In genomic region chr6:113172531-113172966, GRCh38 we compare ENCODE assay signal across 11 cellular contexts.
A peak's percentile ranks its signal among the peaks of the same experiment; 100 is the strongest.
DNase-seq lines count a peak whose midpoint lies in the region; ATAC-seq, FAIRE-seq and TF ChIP-seq lines count a peak whose summit lies in the region.
"Had no signal": no experiment of that assay in that cellular context is flagged by ENCODE, and none has a peak within 500 bp of the region (broad histone marks: within the 10 kb centered on the region; RNA-seq: fewer than 3 reads in every experiment).

No MANE protein-coding gene starts in this region.

- H3K4me1 ChIP-seq in astrocyte (ENCODE audit: insufficient read depth, low read length) (peaks cover 2% of the 10 kb centered on the region), right lobe of liver (peaks cover 0 to 4% (median 1%) of the 10 kb centered on the region in 4 donors), aorta (ENCODE audit: control insufficient read depth in 1 of 2, insufficient read depth in 2 of 2, low read length in 2 of 2) (no peaks in the 10 kb centered on the region)

- H2AFZ ChIP-seq in astrocyte (ENCODE audit: low read depth, low read length) = no peak overlapping the region

- H3K27me3 Mint-ChIP-seq in astrocyte (ENCODE audit: low read depth, unreplicated experiment) = no peaks in the 10 kb centered on the region
- H3K27me3 Mint-ChIP-seq in stimulated activated memory B cell treated with anti-CD40 and anti-IgM and Interleukin-4, amounts not matched to agents 10 μg/mL and 1 μg/mL and 100 μg/mL, for 72 hours = no peaks in the 10 kb centered on the region
- H3K27me3 Mint-ChIP-seq: activated naive CD8-positive, alpha-beta T cell treated with anti-CD3 and anti-CD28 coated beads, Interleukin-2, amount 50 U/mL, for 24 hours had no signal

- ATAC-seq in right lobe of liver (peak; percentile 65 to 86 (median 80)), aorta (ENCODE audit: low FRiP score) (peak; percentile 11), HG03457 (IDR thresholded peaks at IDR 0.05; ENCODE audit: unreplicated experiment) (no peak)
- ATAC-seq in stimulated activated memory B cell treated with anti-CD40 and anti-IgM and Interleukin-4, amounts not matched to agents 10 μg/mL and 1 μg/mL and 100 μg/mL, for 72 hours = no peak
- ATAC-seq: activated naive CD8-positive, alpha-beta T cell treated with anti-CD3 and anti-CD28 coated beads, Interleukin-2, amount 50 U/mL, for 24 hours had no signal

- H4K20me1 ChIP-seq in astrocyte (ENCODE audit: insufficient read depth, low read length) = no peaks in the 10 kb centered on the region

- peak; percentile 19 for DNase-seq in NCI-H82 (lab: John Stamatoyannopoulos, UW)
- DNase-seq in NCI-H82 treated with DMSO at 0.1 percent for 48 hours (lab: John Stamatoyannopoulos, UW; ENCODE audit: unreplicated experiment) = no peak
- DNase-seq in astrocyte (ENCODE audit: low read depth) = peak; percentile 37
- peak in 2 of 3 donors; percentile 26 to 52 for DNase-seq in right lobe of liver
- no peak for DNase-seq in aorta
- DNase-seq in GM19238 (ENCODE audit: insufficient read length, low spot score) = no peak
- DNase-seq: activated naive CD8-positive, alpha-beta T cell treated with anti-CD3 and anti-CD28 coated beads, Interleukin-2, amount 50 U/mL, for 24 hours; stomach had no signal

- no peaks in the 10 kb centered on the region for H3K36me3 Mint-ChIP-seq in astrocyte (ENCODE audit: low read depth, unreplicated experiment)
- no peaks in the 10 kb centered on the region for H3K36me3 Mint-ChIP-seq in stimulated activated memory B cell treated with anti-CD40 and anti-IgM and Interleukin-4, amounts not matched to agents 10 μg/mL and 1 μg/mL and 100 μg/mL, for 72 hours

- H3K9ac ChIP-seq in astrocyte (ENCODE audit: low read length) = no peak overlapping the region

- H3K79me2 ChIP-seq in astrocyte (ENCODE audit: insufficient read depth, low read length) = no peaks in the 10 kb centered on the region

- FAIRE-seq in astrocyte (lab: Jason Lieb, UNC) = no peak

- peaks cover 5% of the 10 kb centered on the region for H3K9me3 Mint-ChIP-seq in astrocyte (ENCODE audit: unreplicated experiment)
- peaks cover 4% of the 10 kb centered on the region for H3K9me3 Mint-ChIP-seq in stimulated activated memory B cell treated with anti-CD40 and anti-IgM and Interleukin-4, amounts not matched to agents 10 μg/mL and 1 μg/mL and 100 μg/mL, for 72 hours

- no peak overlapping the region for H3K4me3 Mint-ChIP-seq in astrocyte (ENCODE audit: unreplicated experiment)
- no peak overlapping the region for H3K4me3 Mint-ChIP-seq in stimulated activated memory B cell treated with anti-CD40 and anti-IgM and Interleukin-4, amounts not matched to agents 10 μg/mL and 1 μg/mL and 100 μg/mL, for 72 hours
- H3K4me3 Mint-ChIP-seq: activated naive CD8-positive, alpha-beta T cell treated with anti-CD3 and anti-CD28 coated beads, Interleukin-2, amount 50 U/mL, for 24 hours had no signal

- H3K4me3 ChIP-seq in astrocyte (ENCODE audit: insufficient read depth, low read depth, low read length) (no peak overlapping the region), right lobe of liver (no peak overlapping the region), aorta (ENCODE audit: low read length in 2 of 2) (no peak overlapping the region)
- H3K4me3 ChIP-seq: skin epidermis, stomach had no signal

- no peak overlapping the region for H3K4me2 ChIP-seq in astrocyte (ENCODE audit: low read length)

- no peaks in the 10 kb centered on the region for H3K9me3 ChIP-seq in astrocyte (ENCODE audit: insufficient read depth, low read depth, low read length)
- no peaks in the 10 kb centered on the region for H3K9me3 ChIP-seq in right lobe of liver
- no peaks in the 10 kb centered on the region for H3K9me3 ChIP-seq in aorta (ENCODE audit: control insufficient read depth, low read length)

- H3K27me3 ChIP-seq in astrocyte (ENCODE audit: insufficient read depth, low read length) = no peaks in the 10 kb centered on the region
- H3K27me3 ChIP-seq in right lobe of liver = no peaks in the 10 kb centered on the region
- H3K27me3 ChIP-seq in aorta (ENCODE audit: control insufficient read depth in 1 of 2, insufficient read depth in 2 of 2, low read length in 1 of 2) = no peaks in the 10 kb centered on the region
- H3K27me3 ChIP-seq: stomach had no signal

- peaks cover 7% of the 10 kb centered on the region for H3K4me1 Mint-ChIP-seq in astrocyte (ENCODE audit: low read depth, unreplicated experiment)
- H3K4me1 Mint-ChIP-seq in stimulated activated memory B cell treated with anti-CD40 and anti-IgM and Interleukin-4, amounts not matched to agents 10 μg/mL and 1 μg/mL and 100 μg/mL, for 72 hours = no peaks in the 10 kb centered on the region
- H3K4me1 Mint-ChIP-seq: activated naive CD8-positive, alpha-beta T cell treated with anti-CD3 and anti-CD28 coated beads, Interleukin-2, amount 50 U/mL, for 24 hours had no signal

- no peak for TF ChIP-seq POLR2A in right lobe of liver (IDR thresholded peaks at IDR 0.05)

- intact Hi-C loops in right lobe of liver (cut with DNase I) (no loop called here), aorta (cut with DNase I) (no loop called here)

- H3K27ac ChIP-seq in astrocyte (ENCODE audit: low read depth, low read length) (no peak overlapping the region), right lobe of liver (no peak overlapping the region), aorta (ENCODE audit: low read depth in 1 of 2, low read length in 2 of 2) (no peak overlapping the region)
- H3K27ac ChIP-seq: skin epidermis, stomach had no signal

- WGBS in right lobe of liver (ENCODE audit: insufficient coverage, low coverage, low lambda C conversion rate, missing lambda C conversion rate) = 10% methylated on average over 2 of the region's 2 CpGs
- WGBS in aorta, 2 donors = 2 to 11% methylated on average over 2 of the region's 2 CpGs

- no peak for TF ChIP-seq CTCF in astrocyte (IDR thresholded peaks at IDR 0.05; ENCODE audit: insufficient read depth, low read depth, low read length)
- TF ChIP-seq CTCF in right lobe of liver (IDR thresholded peaks at IDR 0.05) = no peak

- H3K27ac Mint-ChIP-seq in astrocyte (ENCODE audit: unreplicated experiment) = no peak overlapping the region
- no peak overlapping the region for H3K27ac Mint-ChIP-seq in stimulated activated memory B cell treated with anti-CD40 and anti-IgM and Interleukin-4, amounts not matched to agents 10 μg/mL and 1 μg/mL and 100 μg/mL, for 72 hours
- H3K27ac Mint-ChIP-seq: activated naive CD8-positive, alpha-beta T cell treated with anti-CD3 and anti-CD28 coated beads, Interleukin-2, amount 50 U/mL, for 24 hours had no signal

- H3K36me3 ChIP-seq in astrocyte (ENCODE audit: insufficient read depth, low read length) (no peaks in the 10 kb centered on the region), right lobe of liver (no peaks in the 10 kb centered on the region), aorta (ENCODE audit: control insufficient read depth in 1 of 2, insufficient read depth in 2 of 2, low read length in 1 of 2) (no peaks in the 10 kb centered on the region)
- H3K36me3 ChIP-seq: stomach had no signal

Comparison
In these comparisons a context has a peak if more than half of its experiments do, and no peak if none do; other contexts are left out.
1. DNase-seq: peak in NCI-H82 (single experiment), astrocyte (single experiment) and right lobe of liver (2 of 3); none in NCI-H82 treated with DMSO at 0.1 percent for 48 hours (single experiment), aorta (0 of 2) and GM19238 (single experiment).
2. ATAC-seq: peak in right lobe of liver (4 of 4) and aorta (single experiment); none in stimulated activated memory B cell treated with anti-CD40 and anti-IgM and Interleukin-4, amounts not matched to agents 10 μg/mL and 1 μg/mL and 100 μg/mL, for 72 hours (single experiment) and HG03457 (single experiment).